ENCODE assay signal across 21 cellular contexts in genomic region chr19:31578326-31578725, GRCh38.
A peak's percentile ranks its signal among the peaks of the same experiment; 100 is the strongest.
DNase-seq lines count a peak whose midpoint lies in the region; ATAC-seq and TF ChIP-seq lines count a peak whose summit lies in the region.
"Had no signal": no experiment of that assay in that cellular context is flagged by ENCODE, and none has a peak within 500 bp of the region (broad histone marks: within the 10 kb centered on the region; RNA-seq: fewer than 3 reads in every experiment).

No MANE protein-coding gene starts in this region.

- H4K20me1 ChIP-seq in H9 (ENCODE audit: control insufficient read depth, insufficient read depth, insufficient read length): no peaks in the 10 kb centered on the region

- no peak overlapping the region for H3K23ac ChIP-seq in H9 (ENCODE audit: insufficient read length, low read depth, low read length)

- TF ChIP-seq EP300 in sigmoid colon (IDR thresholded peaks at IDR 0.05): no peak

- no peak overlapping the region for H4K91ac ChIP-seq in H9 (ENCODE audit: insufficient read length, low read depth, low read length)

- no peaks in the 10 kb centered on the region for H3K23me2 ChIP-seq in H9 (ENCODE audit: insufficient read length, low read depth, low read length, poor library complexity, severe bottlenecking)

- H3K14ac ChIP-seq in H9 (ENCODE audit: insufficient read depth, low read length): no peak overlapping the region

- no peak overlapping the region for H4K5ac ChIP-seq in H9 (ENCODE audit: insufficient read length, low read depth, low read length)

- no peak overlapping the region for H3T11ph ChIP-seq in H9 (ENCODE audit: low read length)

- no peak overlapping the region for H2AK5ac ChIP-seq in H9 (ENCODE audit: insufficient read length, low read length)

- H2BK5ac ChIP-seq in H9 (ENCODE audit: insufficient read length, low read length): no peak overlapping the region

- H2BK20ac ChIP-seq in H9 (ENCODE audit: low read depth, low read length, poor library complexity, severe bottlenecking): no peak overlapping the region

- H3K27ac Mint-ChIP-seq in H9: peak overlapping the region in 1 of 3 experiments; percentile 44; a peak in 1 of 7 replicates
- H3K27ac Mint-ChIP-seq: CD4-positive, CD25-positive, alpha-beta regulatory T cell; CD8-positive, alpha-beta memory T cell had no signal

- WGBS in H9 (ENCODE audit: extremely low coverage, insufficient read length, low lambda C conversion rate): no CpG with 5 or more reads among the region's 3 CpGs
- 69 to 87% methylated on average over 3 of the region's 3 CpGs for WGBS in sigmoid colon, 2 donors

- no peak overlapping the region for H3K9ac ChIP-seq in H9 (ENCODE audit: extremely low read depth, insufficient read length, low read length)

- H3K79me1 ChIP-seq in H9 (ENCODE audit: insufficient read depth, low read depth, low read length, poor library complexity, severe bottlenecking): no peaks in the 10 kb centered on the region

- H3K36me3 Mint-ChIP-seq in H9 (ENCODE audit: insufficient read depth in 1 of 3, low read depth in 3 of 3): no peaks in the 10 kb centered on the region
- H3K36me3 Mint-ChIP-seq: CD4-positive, CD25-positive, alpha-beta regulatory T cell; CD8-positive, alpha-beta memory T cell had no signal

- TF ChIP-seq CTCF in H9 (conservative IDR thresholded peaks at IDR 0.05) (no peak), sigmoid colon (IDR thresholded peaks at IDR 0.05) (no peak)

- no peak overlapping the region for H3K4ac ChIP-seq in H9 (ENCODE audit: low read depth, low read length)

- H3K27me3 ChIP-seq in H9 (ENCODE audit: insufficient read depth, low read length): no peaks in the 10 kb centered on the region
- H3K27me3 ChIP-seq in sigmoid colon: no peaks in the 10 kb centered on the region
- H3K27me3 ChIP-seq: BE2C had no signal

- no peak overlapping the region for H3K18ac ChIP-seq in H9 (ENCODE audit: insufficient read length, low read depth, low read length)

- H3K27ac ChIP-seq in H9 (ENCODE audit: insufficient read length, low read depth, low read length) (no peak overlapping the region), sigmoid colon (no peak overlapping the region)

- H3K4me3 Mint-ChIP-seq in H9: no peak overlapping the region
- H3K4me3 Mint-ChIP-seq: CD4-positive, CD25-positive, alpha-beta regulatory T cell; CD8-positive, alpha-beta memory T cell had no signal

- no peaks in the 10 kb centered on the region for H3K9me3 Mint-ChIP-seq in H9
- H3K9me3 Mint-ChIP-seq: CD8-positive, alpha-beta memory T cell had no signal

- no peak overlapping the region for H2AFZ ChIP-seq in H9 (ENCODE audit: low read length)

- no peaks in the 10 kb centered on the region for H3K79me2 ChIP-seq in H9 (ENCODE audit: insufficient read depth, low read length)

- H3K4me1 ChIP-seq in H9 (ENCODE audit: insufficient read depth, low read length) (no peaks in the 10 kb centered on the region; the same call in 1 of the 2 replicates), sigmoid colon (no peaks in the 10 kb centered on the region)
- H3K4me1 ChIP-seq: BE2C, HAP-1 had no signal

- TF ChIP-seq POLR2A in sigmoid colon (IDR thresholded peaks at IDR 0.05): no peak

- H3K9me3 ChIP-seq in H9 (ENCODE audit: control insufficient read depth, low read depth, low read length) (no peaks in the 10 kb centered on the region), sigmoid colon (no peaks in the 10 kb centered on the region)
- H3K9me3 ChIP-seq: BE2C, HAP-1 had no signal

- no peak overlapping the region for H3K4me3 ChIP-seq in sigmoid colon
- H3K4me3 ChIP-seq: GM12878, HAP-1, K562 had no signal

- H3K4me1 Mint-ChIP-seq in H9: peaks cover 9 to 11% of the 10 kb centered on the region in 2 experiments; a peak in 3 of 4 replicates
- H3K4me1 Mint-ChIP-seq: CD4-positive, CD25-positive, alpha-beta regulatory T cell; CD8-positive, alpha-beta memory T cell had no signal

- no peak for ATAC-seq in left lobe of liver
- no peak for ATAC-seq in HG03439 (IDR thresholded peaks at IDR 0.05; ENCODE audit: unreplicated experiment)
- no peak for ATAC-seq in HG03095 (IDR thresholded peaks at IDR 0.05; ENCODE audit: unreplicated experiment)
- ATAC-seq: GM12878, K562 had no signal

- H3K27me3 Mint-ChIP-seq in H9 (ENCODE audit: low read depth): no peaks in the 10 kb centered on the region
- H3K27me3 Mint-ChIP-seq: CD8-positive, alpha-beta memory T cell had no signal

- H2BK15ac ChIP-seq in H9 (ENCODE audit: low read depth, low read length): no peak overlapping the region

- no peak overlapping the region for H4K8ac ChIP-seq in H9 (replicated peaks; ENCODE audit: insufficient read length, low read depth, low read length)

- H2BK12ac ChIP-seq in H9 (ENCODE audit: insufficient read length, low read depth, low read length): no peak overlapping the region

- H2BK120ac ChIP-seq in H9 (ENCODE audit: low read depth, low read length, poor library complexity, severe bottlenecking): no peak overlapping the region

- peak; percentile 20 for DNase-seq in H9
- peak; percentile 19 for DNase-seq in ecto neural progenitor cell (ENCODE audit: low spot score)
- peak; percentile 24 for DNase-seq in left lobe of liver (ENCODE audit: low spot score)
- peak; percentile 38 for DNase-seq in sigmoid colon
- no peak for DNase-seq in H4 (ENCODE audit: low spot score)
- DNase-seq: ACHN; BE2C; C1 segment of cervical spinal cord; CD4-positive, CD25-positive, alpha-beta regulatory T cell; CD8-positive, alpha-beta memory T cell; COR-L47; DMS 273 treated with DMSO at 0.1 percent for 48 hours; DMS53; DND-41; EL; IMR-90 had no signal

- intact Hi-C loops in sigmoid colon (cut with DNase I): no loop called here

- no peak overlapping the region for H3K56ac ChIP-seq in H9 (ENCODE audit: insufficient read length, low read depth, low read length)

- H3K36me3 ChIP-seq in sigmoid colon: no peaks in the 10 kb centered on the region
- H3K36me3 ChIP-seq: BE2C, HAP-1 had no signal

- H3K4me2 ChIP-seq in H9 (ENCODE audit: insufficient read depth, insufficient read length, low read length): no peak overlapping the region
